Comparison of ENCODE assay signal across 16 cellular contexts in genomic region chr7:132419538-132419937, GRCh38.
DNase-seq lines count a peak whose midpoint lies in the region; ATAC-seq and TF ChIP-seq lines count a peak whose summit lies in the region.
"Had no signal": no experiment of that assay in that cellular context is flagged by ENCODE, and none has a peak within 500 bp of the region (broad histone marks: within the 10 kb centered on the region; RNA-seq: fewer than 3 reads in every experiment).

No MANE protein-coding gene starts in this region.

- H3K36me3 ChIP-seq in right atrium auricular region (no peaks in the 10 kb centered on the region), heart left ventricle (no peaks in the 10 kb centered on the region)
- H3K36me3 ChIP-seq: esophagus squamous epithelium, Peyer's patch, uterus had no signal

- no peaks in the 10 kb centered on the region for H3K27me3 ChIP-seq in right atrium auricular region
- no peaks in the 10 kb centered on the region for H3K27me3 ChIP-seq in heart left ventricle
- H3K27me3 ChIP-seq: esophagus squamous epithelium, Peyer's patch, uterus had no signal

- TF ChIP-seq POLR2A in heart left ventricle (IDR thresholded peaks at IDR 0.05): no peak

- DNase-seq in Right ventricle myocardium inferior (ENCODE audit: missing footprints) (no peak), right atrium auricular region (ENCODE audit: low spot score) (no peak), astrocyte of the spinal cord (ENCODE audit: low read depth, low spot score) (peak; percentile 41), heart left ventricle (no peak), smooth muscle cell of the brain vasculature (ENCODE audit: low read depth, low spot score) (peak; percentile 40), HT-29 (ENCODE audit: low spot score) (no peak), SKM-1 treated with dmso at 0.1 percent for 144 hours (lab: John Stamatoyannopoulos, UW; ENCODE audit: unreplicated experiment) (no peak)
- DNase-seq: activated naive CD8-positive, alpha-beta T cell treated with anti-CD3 and anti-CD28 coated beads for 36 hours; esophagus squamous epithelium; hippocampal formation; kidney; NCI-H1417 treated with DMSO at 0.1 percent for 48 hours; NCI-H82; Peyer's patch; uterus had no signal

- H3K27ac ChIP-seq in right atrium auricular region (no peak overlapping the region), heart left ventricle (peak overlapping the region in 3 of 12 donors; percentile 10 to 22 (median 16))
- H3K27ac ChIP-seq: esophagus squamous epithelium, Peyer's patch, uterus had no signal

- intact Hi-C loops in Right ventricle myocardium inferior (cut with DNase I): no loop called here
- intact Hi-C loops in heart left ventricle (cut with DNase I): no loop called here

- ATAC-seq in Right ventricle myocardium inferior (peak; percentile 66), heart left ventricle (peak; percentile 60 to 81 (median 77)), HG02840 (IDR thresholded peaks at IDR 0.05; ENCODE audit: low FRiP score, unreplicated experiment) (no peak)

- no peaks in the 10 kb centered on the region for H3K9me3 ChIP-seq in right atrium auricular region
- peaks cover 0 to 5% (median 0%) of the 10 kb centered on the region in 12 donors for H3K9me3 ChIP-seq in heart left ventricle
- H3K9me3 ChIP-seq: esophagus squamous epithelium, Peyer's patch, uterus had no signal

- 15 to 28% (median 19%) methylated on average over 1 of the region's 1 CpG for WGBS in heart left ventricle, 4 donors

- in situ Hi-C loops in astrocyte of the spinal cord (cut with HindIII; ENCODE audit: low sequenced_read_pairs): no loop called here

- H3K4me3 ChIP-seq in right atrium auricular region (no peak overlapping the region), astrocyte of the spinal cord (ENCODE audit: low read depth, low read length) (no peak overlapping the region), heart left ventricle (no peak overlapping the region)
- H3K4me3 ChIP-seq: esophagus squamous epithelium, Peyer's patch, uterus had no signal

- TF ChIP-seq CTCF in right atrium auricular region (IDR thresholded peaks at IDR 0.05): no peak
- no peak for TF ChIP-seq CTCF in astrocyte of the spinal cord (IDR thresholded peaks at IDR 0.05; ENCODE audit: low read depth, low read length)
- TF ChIP-seq CTCF in heart left ventricle (IDR thresholded peaks at IDR 0.05): no peak

- H3K4me1 ChIP-seq in right atrium auricular region (peaks cover 0 to 49% of the 10 kb centered on the region in 2 donors), heart left ventricle (peaks cover 0 to 44% (median 26%) of the 10 kb centered on the region in 12 donors)
- H3K4me1 ChIP-seq: Peyer's patch had no signal

Comparison
In these comparisons a context has a peak if more than half of its experiments do, and no peak if none do; other contexts are left out.
1. DNase-seq: peak in astrocyte of the spinal cord (single experiment) and smooth muscle cell of the brain vasculature (single experiment); none in Right ventricle myocardium inferior (single experiment), right atrium auricular region (single experiment), heart left ventricle (0 of 5), HT-29 (single experiment) and SKM-1 treated with dmso at 0.1 percent for 144 hours (single experiment).